ENCODE assay signal across 18 cellular contexts in the genomic region with DNA sequence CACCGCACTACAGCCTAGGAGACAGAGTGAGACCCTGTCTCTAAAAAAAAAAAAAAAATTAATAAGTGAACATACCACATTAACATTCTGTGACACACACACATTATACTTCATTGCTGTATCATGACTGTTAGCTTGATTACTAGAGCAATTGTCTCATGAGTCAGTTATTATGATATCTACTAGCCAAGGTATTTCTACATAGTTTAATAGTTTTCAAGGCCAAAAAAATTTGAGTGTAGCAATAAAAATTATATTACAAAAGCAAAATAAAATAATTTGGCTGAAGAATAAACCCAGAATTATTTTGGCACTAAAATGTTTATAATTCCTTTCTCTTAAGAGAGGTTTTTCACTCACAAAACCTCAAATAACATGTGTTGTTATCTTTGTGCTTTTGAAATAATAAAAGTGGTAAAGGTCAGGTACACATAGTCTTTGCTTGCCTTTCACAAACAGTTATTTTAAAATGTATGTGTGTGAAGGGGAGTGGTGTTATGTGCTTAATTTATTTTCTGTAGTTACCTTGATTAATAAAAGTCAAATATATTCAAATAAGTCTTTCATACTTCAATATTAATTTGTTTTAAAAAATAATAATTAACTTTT.
DNase-seq lines count a peak whose midpoint lies in the region; ATAC-seq, FAIRE-seq and TF ChIP-seq lines count a peak whose summit lies in the region.
"Had no signal": no experiment of that assay in that cellular context is flagged by ENCODE, and none has a peak within 500 bp of the region (broad histone marks: within the 10 kb centered on the region; RNA-seq: fewer than 3 reads in every experiment).

No MANE protein-coding gene starts in this region.

- POLR2A ChIA-PET in HepG2 (lab: Yijun Ruan, JAX), result interaction anchor here (1.1 kb wide), 1 partner anchor 254 kb away, joined by 3 read pairs; no protein-coding TSS in a partner anchor

- CTCF ChIA-PET in HepG2 (lab: Yijun Ruan, JAX; ENCODE audit: low intra/inter-chr PET ratio, low total read pairs), result no interaction called here

- H3K4me3 ChIP-seq in AG09309 (ENCODE audit: control insufficient read depth, low read depth, low read length) (no peak overlapping the region), coronary artery (no peak overlapping the region), HepG2 (replicated peaks in 1 of 3; ENCODE audit: insufficient read depth in 1 of 3, low read depth in 2 of 3, low read length in 3 of 3) (no peak overlapping the region), lower leg skin (ENCODE audit: low read depth, poor library complexity, severe bottlenecking) (no peak overlapping the region)
- H3K4me3 ChIP-seq: K562, SJSA1, tibial nerve had no signal

- H3K79me2 ChIP-seq in HepG2 (ENCODE audit: insufficient read depth, low read length), result no peaks in the 10 kb centered on the region

- TF ChIP-seq POLR2A in HepG2 (IDR thresholded peaks at IDR 0.05; ENCODE audit: insufficient read depth in 1 of 2, low read depth in 2 of 2, low read length in 2 of 2), result no peak
- TF ChIP-seq POLR2A in lower leg skin (IDR thresholded peaks at IDR 0.05), result no peak

- no peak overlapping the region for H3K9ac ChIP-seq in HepG2 (ENCODE audit: insufficient read depth, low read depth, low read length)

- no peak overlapping the region for H3K4me2 ChIP-seq in HepG2 (ENCODE audit: low read depth, low read length)

- ATAC-seq in HepG2 (no peak), GM21390 (IDR thresholded peaks at IDR 0.05; ENCODE audit: unreplicated experiment) (no peak)
- ATAC-seq: K562 had no signal

- no peak for FAIRE-seq in HepG2 (lab: Jason Lieb, UNC)
- FAIRE-seq: endothelial cell of umbilical vein, K562 had no signal

- no peaks in the 10 kb centered on the region for H3K9me3 ChIP-seq in HepG2 (ENCODE audit: low read length)
- H3K9me3 ChIP-seq: SJSA1, tibial nerve had no signal

- no peaks in the 10 kb centered on the region for H3K36me3 ChIP-seq in HepG2 (replicated peaks in 1 of 2; ENCODE audit: control insufficient read depth in 1 of 2, insufficient read depth in 2 of 2, low read length in 2 of 2)
- H3K36me3 ChIP-seq: SJSA1, tibial nerve had no signal

- H3K27ac ChIP-seq in coronary artery (peak overlapping the region; percentile 46 to 71), HepG2 (ENCODE audit: extremely low read length, insufficient read depth, low read length) (no peak overlapping the region)
- H3K27ac ChIP-seq: SJSA1, tibial nerve had no signal

- no peaks in the 10 kb centered on the region for H4K20me1 ChIP-seq in HepG2 (ENCODE audit: insufficient read depth, low read length)

- intact Hi-C loops in HepG2 (cut with micrococcal nuclease; ENCODE audit: unreplicated experiment) (no loop called here), lower leg skin (cut with DNase I; ENCODE audit: low total_unique reads) (no loop called here)

- DNase-seq in AG09309 (ENCODE audit: low read depth) (peak; percentile 67), HS-5 (ENCODE audit: low read depth) (peak; percentile 32), coronary artery (ENCODE audit: low spot score) (no peak), HepG2 (ENCODE audit: low spot score) (no peak), DMS153 (lab: John Stamatoyannopoulos, UW) (no peak), lower leg skin (ENCODE audit: low spot score in 2 of 2) (no peak), putamen (ENCODE audit: low spot score) (no peak)
- DNase-seq: activated CD4-positive, alpha-beta T cell treated with anti-CD3 and anti-CD28 coated beads for 48 hours; left cardiac atrium; NCI-H1092 treated with DMSO at 0.1 percent for 48 hours; NCI-H2171 treated with DMSO at 0.1 percent for 48 hours; NK-92 treated with Interleukin-12 subunit alpha and Interleukin-12 subunit beta, amount 100 ng/mL, for 24 hours; T1000 had no signal

- no peak for TF ChIP-seq RAD21 in HepG2 (CRISPR knock-in tag; IDR thresholded peaks at IDR 0.05)

- H2AFZ ChIP-seq in HepG2 (ENCODE audit: low read length), result no peak overlapping the region

- no peak for TF ChIP-seq CTCF in AG09309 (IDR thresholded peaks at IDR 0.05; ENCODE audit: control insufficient read depth, insufficient read depth, low read depth, low read length, missing control alignments)
- TF ChIP-seq CTCF in coronary artery (IDR thresholded peaks at IDR 0.05), result no peak
- no peak for TF ChIP-seq CTCF in HepG2 (CRISPR knock-in tag; IDR thresholded peaks at IDR 0.05)
- TF ChIP-seq CTCF in lower leg skin (IDR thresholded peaks at IDR 0.05), result no peak

- in situ Hi-C loops in HepG2 (cut with HindIII; ENCODE audit: extremely low pct_ligation_motif_present, low pct_unique_long_range_greater_than_20kb), result no loop called here

- TF ChIP-seq EP300 in HepG2 (IDR thresholded peaks at IDR 0.05; ENCODE audit: low read depth in 2 of 2, low read length in 2 of 2) (no peak), HepG2 (CRISPR knock-in tag; IDR thresholded peaks at IDR 0.05; ENCODE audit: borderline replicate concordance) (no peak)

- 96% methylated on average over 1 of the region's 1 CpG for WGBS in HepG2 (ENCODE audit: low lambda C conversion rate)
- WGBS in lower leg skin, 2 donors, result 82 to 85% methylated on average over 1 of the region's 1 CpG

- no peaks in the 10 kb centered on the region for H3K27me3 ChIP-seq in HepG2 (ENCODE audit: control insufficient read depth in 1 of 2, insufficient read depth in 2 of 2, low read length in 2 of 2)
- H3K27me3 ChIP-seq: SJSA1, tibial nerve had no signal

- H3K4me1 ChIP-seq in HepG2 (ENCODE audit: insufficient read depth, low read length), result peaks cover 5% of the 10 kb centered on the region; the same call in 1 of the 2 replicates
- H3K4me1 ChIP-seq: SJSA1 had no signal

- no TSS peak for BruUV-seq in HepG2 (replicated peaks; lab: Mats Ljungman, UMichigan)

TF ChIP-seq in HepG2, 621 proteins besides CTCF, POLR2A, EP300 and RAD21:
- 0 out of 2 replicates have a peak, but pooled peaks have one; percentile 38 for TF ChIP-seq PPARG (CRISPR knock-in tag; conservative IDR thresholded peaks at IDR 0.05)
- TF ChIP-seq POLR2AphosphoS5 (IDR thresholded peaks at IDR 0.05; ENCODE audit: low read depth, low read length), result no peak

Comparison
In these comparisons a context has a peak if more than half of its experiments do, and no peak if none do; other contexts are left out.
1. DNase-seq: peak in AG09309 (single experiment) and HS-5 (single experiment); none in coronary artery (single experiment), HepG2 (single experiment), DMS153 (single experiment), lower leg skin (0 of 2) and putamen (single experiment).